ENCODE assay signal across 8 cellular contexts in genomic region chrX:150694738-150695410, GRCh38. TPM values are rescaled to one million over a fixed set of nuclear protein-coding genes. Genes with fewer than 3 reads are reported as not detected.
A peak's percentile ranks its signal among the peaks of the same experiment; 100 is the strongest.
DNase-seq lines count a peak whose midpoint lies in the region; TF ChIP-seq lines count a peak whose summit lies in the region.

No MANE protein-coding gene starts in this region.

- in situ Hi-C loops in G401 (cut with HindIII; ENCODE audit: low sequenced_read_pairs): no loop called here

- H3K4me1 ChIP-seq in effector memory CD4-positive, alpha-beta T cell (ENCODE audit: control insufficient read depth, insufficient read depth, low read length, poor library complexity, severe bottlenecking): peaks cover 32% of the 10 kb centered on the region
- H3K4me1 ChIP-seq in smooth muscle cell (ENCODE audit: low read depth): peaks cover 3% of the 10 kb centered on the region

- no peak overlapping the region for H2AFZ ChIP-seq in smooth muscle cell (ENCODE audit: low read depth)

- no peaks in the 10 kb centered on the region for H4K20me1 ChIP-seq in smooth muscle cell (ENCODE audit: low read depth)

- peak overlapping the region; percentile 90 for H3K4me2 ChIP-seq in smooth muscle cell

- WGBS in smooth muscle cell (ENCODE audit: low lambda C conversion rate): 63% methylated on average over 8 of the region's 8 CpGs

- H3K36me3 ChIP-seq in effector memory CD4-positive, alpha-beta T cell (ENCODE audit: control insufficient read depth, insufficient read depth, low read length): peaks cover 2% of the 10 kb centered on the region
- no peaks in the 10 kb centered on the region for H3K36me3 ChIP-seq in smooth muscle cell (ENCODE audit: low read depth)

- peak overlapping the region; percentile 25 for H3K4me3 ChIP-seq in effector memory CD4-positive, alpha-beta T cell (ENCODE audit: insufficient read depth, low read depth, low read length, poor library complexity, severe bottlenecking)
- H3K4me3 ChIP-seq in smooth muscle cell: peak overlapping the region; percentile 57

- peak; percentile 25 for DNase-seq in activated T-cell treated with anti-CD3 and anti-CD28 coated beads for 48 hours (ENCODE audit: low read depth)
- no peak for DNase-seq in activated T-cell treated with anti-CD3 and anti-CD28 coated beads for 4 hours
- DNase-seq in OCI-M1 (lab: John Stamatoyannopoulos, UW): peak; percentile 14
- no peak for DNase-seq in effector memory CD4-positive, alpha-beta T cell
- no peak for DNase-seq in smooth muscle cell (lab: John Stamatoyannopoulos, UW; ENCODE audit: unreplicated experiment)
- DNase-seq in G401 (ENCODE audit: low spot score): no peak
- DNase-seq in mesenteric fat pad (ENCODE audit: low spot score): no peak
- DNase-seq in NCI-H2107 (lab: John Stamatoyannopoulos, UW): no peak

- H3K27ac ChIP-seq in effector memory CD4-positive, alpha-beta T cell (ENCODE audit: insufficient read depth, low read length, poor library complexity, severe bottlenecking): peak overlapping the region; percentile 78
- H3K27ac ChIP-seq in smooth muscle cell (ENCODE audit: low read depth): peak overlapping the region; percentile 93

- no peaks in the 10 kb centered on the region for H3K27me3 ChIP-seq in effector memory CD4-positive, alpha-beta T cell (replicated peaks; ENCODE audit: control insufficient read depth, insufficient read depth, low read length, poor library complexity, severe bottlenecking)
- no peaks in the 10 kb centered on the region for H3K27me3 ChIP-seq in smooth muscle cell (ENCODE audit: low read depth)

- no peak for TF ChIP-seq CTCF in smooth muscle cell (IDR thresholded peaks at IDR 0.05; ENCODE audit: borderline replicate concordance, insufficient read depth, poor library complexity, severe bottlenecking)

- H3K9me3 ChIP-seq in effector memory CD4-positive, alpha-beta T cell (ENCODE audit: control insufficient read depth, low read length): no peaks in the 10 kb centered on the region
- no peaks in the 10 kb centered on the region for H3K9me3 ChIP-seq in smooth muscle cell (replicated peaks; ENCODE audit: low read depth)

- peaks cover 16% of the 10 kb centered on the region for H3K79me2 ChIP-seq in smooth muscle cell (ENCODE audit: low read depth)

- H3K9ac ChIP-seq in smooth muscle cell (ENCODE audit: low read depth): peak overlapping the region; percentile 86

- H3F3A ChIP-seq in smooth muscle cell (ENCODE audit: low read depth): no peaks in the 10 kb centered on the region

RNA-seq across cellular contexts. Expression of gene MTMR1, which starts 1.7 kb away (rescaled TPM):
- total RNA-seq in smooth muscle cell (13.8 and 15.6 TPM in 2 replicates), mesenteric fat pad (18.6 TPM)
- 10.1 and 19.0 TPM in 2 replicates for polyA plus RNA-seq in smooth muscle cell
- total RNA-seq in G401 (2014; rRNA removed; shearing (Covaris generic)): 4.8 and 10.9 TPM in 2 replicates

Comparison
In these comparisons a context has a peak if more than half of its experiments do, and no peak if none do; other contexts are left out.
1. DNase-seq: peak in activated T-cell treated with anti-CD3 and anti-CD28 coated beads for 48 hours (single experiment) and OCI-M1 (single experiment); none in activated T-cell treated with anti-CD3 and anti-CD28 coated beads for 4 hours (single experiment), effector memory CD4-positive, alpha-beta T cell (0 of 3), smooth muscle cell (single experiment), G401 (single experiment), mesenteric fat pad (single experiment) and NCI-H2107 (single experiment).